Comparison of ENCODE assay signal across 9 cellular contexts in genomic region chr20:20366896-20367680, GRCh38. TPM values are rescaled to one million over a fixed set of nuclear protein-coding genes. Genes with fewer than 3 reads are reported as not detected.
DNase-seq lines count a peak whose midpoint lies in the region; ATAC-seq and TF ChIP-seq lines count a peak whose summit lies in the region.
"Had no signal": no experiment of that assay in that cellular context is flagged by ENCODE, and none has a peak within 500 bp of the region (broad histone marks: within the 10 kb centered on the region; RNA-seq: fewer than 3 reads in every experiment).

No MANE protein-coding gene starts in this region.

- H3K36me3 ChIP-seq in iPS-15b (ENCODE audit: control insufficient read depth, insufficient read depth, low read length) (no peaks in the 10 kb centered on the region), thoracic aorta (no peaks in the 10 kb centered on the region)

- H3K4me3 ChIP-seq in iPS-15b (ENCODE audit: low read depth, low read length) (peak overlapping the region; percentile 39), thoracic aorta (peak overlapping the region; percentile 58)

- H3K4me1 Mint-ChIP-seq in activated T-cell treated with anti-CD3 and anti-CD28 coated beads, Interleukin-2, amount 50 U/mL, for 4 hours (ENCODE audit: low read depth): peaks cover 15% of the 10 kb centered on the region
- H3K4me1 Mint-ChIP-seq in activated B cell treated with CpG ODN at 0.5 μM for 24 hours: peaks cover 35% of the 10 kb centered on the region

- peaks cover 68% of the 10 kb centered on the region for H3K27me3 Mint-ChIP-seq in activated T-cell treated with anti-CD3 and anti-CD28 coated beads, Interleukin-2, amount 50 U/mL, for 4 hours (ENCODE audit: low read depth)
- peaks cover 54% of the 10 kb centered on the region for H3K27me3 Mint-ChIP-seq in activated B cell treated with CpG ODN at 0.5 μM for 24 hours

- H3K9me3 ChIP-seq in iPS-15b (ENCODE audit: control insufficient read depth, insufficient read depth, low read length) (no peaks in the 10 kb centered on the region), thoracic aorta (no peaks in the 10 kb centered on the region)

- CTCF ChIA-PET in activated B cell treated with CpG ODN at 0.5 μM for 24 hours (lab: Charles Lee): no interaction called here

- peak overlapping the region; percentile 69 for H3K4me3 Mint-ChIP-seq in activated T-cell treated with anti-CD3 and anti-CD28 coated beads, Interleukin-2, amount 50 U/mL, for 4 hours
- H3K4me3 Mint-ChIP-seq in activated B cell treated with CpG ODN at 0.5 μM for 24 hours: peak overlapping the region; percentile 80

- H3K27ac Mint-ChIP-seq in activated B cell treated with CpG ODN at 0.5 μM for 24 hours: no peak overlapping the region

- H3K9ac ChIP-seq in iPS-15b (ENCODE audit: low read depth, low read length): peak overlapping the region; percentile 12

- intact Hi-C loops in activated B cell treated with CpG ODN at 0.5 μM for 24 hours (cut with micrococcal nuclease): loop anchor here (5.0 kb wide), 1 partner anchor 1025 kb away; no protein-coding TSS in a partner anchor

- TF ChIP-seq CTCF in activated B cell treated with CpG ODN at 0.5 μM for 24 hours (IDR thresholded peaks at IDR 0.05) (no peak), thoracic aorta (IDR thresholded peaks at IDR 0.05) (no peak)

- H3K36me3 Mint-ChIP-seq in activated T-cell treated with anti-CD3 and anti-CD28 coated beads, Interleukin-2, amount 50 U/mL, for 4 hours (ENCODE audit: insufficient read depth): no peaks in the 10 kb centered on the region
- H3K36me3 Mint-ChIP-seq in activated B cell treated with CpG ODN at 0.5 μM for 24 hours (ENCODE audit: low read depth): no peaks in the 10 kb centered on the region

- H3K27me3 ChIP-seq in iPS-15b (ENCODE audit: control insufficient read depth, insufficient read depth, low read length) (peaks cover 72% of the 10 kb centered on the region), thoracic aorta (replicated peaks; ENCODE audit: insufficient read depth) (peaks cover 19% of the 10 kb centered on the region)

- no peaks in the 10 kb centered on the region for H3K9me3 Mint-ChIP-seq in activated T-cell treated with anti-CD3 and anti-CD28 coated beads, Interleukin-2, amount 50 U/mL, for 4 hours
- H3K9me3 Mint-ChIP-seq in activated B cell treated with CpG ODN at 0.5 μM for 24 hours: no peaks in the 10 kb centered on the region

- no peak overlapping the region for H3K27ac ChIP-seq in thoracic aorta

- no peak for ATAC-seq in activated T-cell treated with anti-CD3 and anti-CD28 coated beads, Interleukin-2, amount 50 U/mL, for 4 hours
- ATAC-seq in activated B cell treated with CpG ODN at 0.5 μM for 24 hours (ENCODE audit: low read depth) (no peak), thoracic aorta (ENCODE audit: insufficient number of reproducible peaks, low FRiP score, low read depth) (no peak)

- no peak for DNase-seq in activated T-cell treated with anti-CD3 and anti-CD28 coated beads, Interleukin-2, amount 50 U/mL, for 4 hours
- no peak for DNase-seq in activated T-cell treated with anti-CD3 and anti-CD28 coated beads, Interleukin-2, amount 50 U/mL, for 1 hour
- DNase-seq in activated B cell treated with CpG ODN at 0.5 μM for 24 hours: no peak
- DNase-seq in thoracic aorta (ENCODE audit: low spot score): no peak
- DNase-seq in SKM-1 treated with dmso at 0.1 percent for 144 hours (lab: John Stamatoyannopoulos, UW; ENCODE audit: unreplicated experiment): no peak
- no peak for DNase-seq in stimulated activated CD4-positive, alpha-beta T cell treated with anti-CD3 and anti-CD28 coated beads, Interleukin-12 subunit alpha, Interleukin-12 subunit beta, amount 100 ng/mL, for 4 hours
- DNase-seq in GF-D8 (lab: John Stamatoyannopoulos, UW): no peak
- DNase-seq: Calu3 had no signal

- POLR2A ChIA-PET in activated B cell treated with CpG ODN at 0.5 μM for 24 hours (lab: Charles Lee): no interaction called here

- H3K4me1 ChIP-seq in iPS-15b (ENCODE audit: control insufficient read depth, insufficient read depth, low read length): peaks cover 25% of the 10 kb centered on the region
- H3K4me1 ChIP-seq in thoracic aorta (ENCODE audit: control insufficient read depth in 1 of 2, low read depth in 2 of 2): peaks cover 5 to 25% of the 10 kb centered on the region in 2 donors

RNA-seq across cellular contexts. Expression of gene INSM1, which starts 0.8 kb away (rescaled TPM):
- total RNA-seq in activated T-cell treated with anti-CD3 and anti-CD28 coated beads, Interleukin-2, amount 50 U/mL, for 4 hours: 10 to 100 TPM; 12.1 to 22.4 (median 14.6) TPM
- not detected in 2 replicates for total RNA-seq in activated B cell treated with CpG ODN at 0.5 μM for 24 hours
- not detected for total RNA-seq in thoracic aorta
- total RNA-seq: Calu3 had no signal

Comparison
In these comparisons a context has a peak if more than half of its experiments do, and no peak if none do; other contexts are left out.
1. RNA of gene INSM1, which starts 0.8 kb away (total RNA-seq): 12.1 to 22.4 TPM in activated T-cell treated with anti-CD3 and anti-CD28 coated beads, Interleukin-2, amount 50 U/mL, for 4 hours; not detected in activated B cell treated with CpG ODN at 0.5 μM for 24 hours and not detected in thoracic aorta; every median in the first group is over 10 times any median in the second.